Comparison of ENCODE assay signal across 17 cellular contexts in the genomic region with DNA sequence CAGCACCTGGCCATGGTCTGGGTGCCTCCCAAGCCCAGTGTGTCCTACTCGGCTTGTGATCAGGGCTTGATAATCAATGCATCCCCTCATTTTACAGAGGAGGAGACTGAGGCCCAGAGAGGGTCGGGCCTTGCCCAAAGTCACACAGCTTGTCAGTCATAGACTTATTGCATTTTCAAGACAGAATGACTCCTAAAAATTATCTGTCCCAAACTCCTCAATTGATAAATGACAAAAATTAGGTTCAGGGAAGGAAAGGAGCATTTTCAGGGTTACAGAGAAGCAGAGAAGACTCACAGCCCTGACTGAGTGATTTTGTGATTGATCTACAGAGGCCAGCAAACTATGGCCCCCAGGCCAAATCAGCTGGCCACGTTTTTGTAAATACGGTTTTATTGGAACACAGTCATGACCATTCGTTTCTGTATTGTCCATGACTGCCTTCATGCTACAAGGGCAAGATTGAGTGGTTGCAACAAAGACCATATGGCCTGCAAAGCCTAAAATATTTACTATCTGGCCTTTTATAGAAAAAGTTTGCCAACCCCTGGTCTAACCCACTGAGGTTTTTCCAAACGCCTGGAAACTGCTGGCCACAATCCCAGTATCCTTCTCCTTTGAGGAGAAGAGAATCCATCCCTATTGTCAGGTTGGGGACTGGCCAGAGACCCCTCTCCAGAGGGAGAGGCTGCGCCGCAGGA. TPM values are rescaled to one million over a fixed set of nuclear protein-coding genes. Genes with fewer than 3 reads are reported as not detected.
DNase-seq lines count a peak whose midpoint lies in the region; ATAC-seq and TF ChIP-seq lines count a peak whose summit lies in the region.
"Had no signal": no experiment of that assay in that cellular context is flagged by ENCODE, and none has a peak within 500 bp of the region (broad histone marks: within the 10 kb centered on the region; RNA-seq: fewer than 3 reads in every experiment).

No MANE protein-coding gene starts in this region.

- H3K4me1 ChIP-seq in heart left ventricle (peaks cover 2 to 90% (median 52%) of the 10 kb centered on the region in 12 donors), parathyroid adenoma (no peaks in the 10 kb centered on the region), tibial artery (peaks cover 0 to 84% (median 60%) of the 10 kb centered on the region in 4 donors)

- H3K9me3 Mint-ChIP-seq in endothelial cell (ENCODE audit: unreplicated experiment): no peaks in the 10 kb centered on the region
- H3K9me3 Mint-ChIP-seq: activated naive CD4-positive, alpha-beta T cell treated with anti-CD3 and anti-CD28 coated beads, Interleukin-2, amount 50 U/mL, for 72 hours had no signal

- WGBS in heart left ventricle, 4 donors: 77 to 83% (median 81%) methylated on average over 8 of the region's 8 CpGs

- H3K4me3 ChIP-seq in heart left ventricle (no peak overlapping the region), parathyroid adenoma (ENCODE audit: low read depth, low read length) (no peak overlapping the region), tibial artery (no peak overlapping the region)
- H3K4me3 ChIP-seq: body of pancreas, SJCRH30 had no signal

- in situ Hi-C loops in GM13977 (cut with MboI; ENCODE audit: low pct_unique_long_range_greater_than_20kb, low sequenced_read_pairs, unreplicated experiment): no loop called here

- no peak overlapping the region for H3K4me3 Mint-ChIP-seq in endothelial cell (ENCODE audit: unreplicated experiment)

- DNase-seq in heart left ventricle (no peak), Right ventricle myocardium inferior (ENCODE audit: missing footprints) (no peak), endothelial cell (ENCODE audit: low spot score) (no peak), tibial artery (no peak), NCI-H187 treated with DMSO at 0.1 percent for 48 hours (lab: John Stamatoyannopoulos, UW) (no peak), GM13977 (ENCODE audit: low spot score) (no peak), NCI-H1417 (lab: John Stamatoyannopoulos, UW) (no peak)
- DNase-seq: activated CD4-positive, CD25-positive, alpha-beta regulatory T cell; body of pancreas; HCEC 1CT; KBM-7; NCI-H1092 treated with DMSO at 0.1 percent for 48 hours; NCI-H69; stimulated activated CD4-positive, alpha-beta T cell treated with anti-CD3 and anti-CD28 coated beads, Interleukin-2, amount 100 ng/mL, for 48 hours had no signal

- H3K4me1 Mint-ChIP-seq in endothelial cell (ENCODE audit: unreplicated experiment): peaks cover 45% of the 10 kb centered on the region

- H3K27ac ChIP-seq in heart left ventricle (peak overlapping the region; percentile 30 to 93 (median 81)), parathyroid adenoma (peak overlapping the region; percentile 67), tibial artery (peak overlapping the region; percentile 87 to 90)
- H3K27ac ChIP-seq: SJCRH30 had no signal

- H2AFZ ChIP-seq in parathyroid adenoma: no peak overlapping the region

- ATAC-seq in heart left ventricle (no peak), Right ventricle myocardium inferior (no peak)
- ATAC-seq: activated naive CD4-positive, alpha-beta T cell treated with anti-CD3 and anti-CD28 coated beads, Interleukin-2, amount 50 U/mL, for 72 hours; body of pancreas had no signal

- H3K36me3 ChIP-seq in heart left ventricle: no peaks in the 10 kb centered on the region
- H3K36me3 ChIP-seq in parathyroid adenoma (ENCODE audit: control insufficient read depth, insufficient read depth, low read length): no peaks in the 10 kb centered on the region
- no peaks in the 10 kb centered on the region for H3K36me3 ChIP-seq in tibial artery
- H3K36me3 ChIP-seq: SJCRH30 had no signal

- no peaks in the 10 kb centered on the region for H3K9me3 ChIP-seq in heart left ventricle
- H3K9me3 ChIP-seq in parathyroid adenoma (ENCODE audit: control insufficient read depth, low read length): no peaks in the 10 kb centered on the region
- no peaks in the 10 kb centered on the region for H3K9me3 ChIP-seq in tibial artery
- H3K9me3 ChIP-seq: body of pancreas, SJCRH30 had no signal

- TF ChIP-seq CTCF in heart left ventricle (IDR thresholded peaks at IDR 0.05) (no peak), endothelial cell (IDR thresholded peaks at IDR 0.05; ENCODE audit: unreplicated experiment) (no peak), parathyroid adenoma (IDR thresholded peaks at IDR 0.05) (no peak), tibial artery (IDR thresholded peaks at IDR 0.05) (no peak), GM13977 (IDR thresholded peaks at IDR 0.05; ENCODE audit: extremely low read depth, insufficient read depth, missing control alignments) (no peak)

- no peaks in the 10 kb centered on the region for H3K27me3 ChIP-seq in heart left ventricle
- no peaks in the 10 kb centered on the region for H3K27me3 ChIP-seq in parathyroid adenoma (ENCODE audit: control insufficient read depth, insufficient read depth, low read length)
- H3K27me3 ChIP-seq in tibial artery: no peaks in the 10 kb centered on the region
- H3K27me3 ChIP-seq: body of pancreas, SJCRH30 had no signal

- no peak overlapping the region for H3K9ac ChIP-seq in parathyroid adenoma

- no peaks in the 10 kb centered on the region for H3K79me2 ChIP-seq in parathyroid adenoma

- intact Hi-C loops in heart left ventricle (cut with DNase I): loop anchor here in 2 of 10 donors (2.0 to 5.0 kb wide), 3 partner anchors 35 to 105 kb away; partner anchors contain the start of gene NAV2 (in 1 of the 2)
- intact Hi-C loops in Right ventricle myocardium inferior (cut with DNase I): no loop called here
- intact Hi-C loops in tibial artery (cut with DNase I; ENCODE audit: low total_unique reads): loop anchor here (10.0 kb wide), 1 partner anchor 73 kb away; no protein-coding TSS in a partner anchor

- no peak for TF ChIP-seq POLR2A in heart left ventricle (IDR thresholded peaks at IDR 0.05)

- H3K36me3 Mint-ChIP-seq in endothelial cell (ENCODE audit: low read depth, unreplicated experiment): no peaks in the 10 kb centered on the region
- H3K36me3 Mint-ChIP-seq: activated naive CD4-positive, alpha-beta T cell treated with anti-CD3 and anti-CD28 coated beads, Interleukin-2, amount 50 U/mL, for 72 hours had no signal

- no peak overlapping the region for H3K4me2 ChIP-seq in parathyroid adenoma (ENCODE audit: low read length)

- peaks cover 5% of the 10 kb centered on the region for H3K27me3 Mint-ChIP-seq in endothelial cell (ENCODE audit: unreplicated experiment)

- H3K27ac Mint-ChIP-seq in endothelial cell (ENCODE audit: unreplicated experiment): peak overlapping the region; percentile 95
- H3K27ac Mint-ChIP-seq: activated naive CD4-positive, alpha-beta T cell treated with anti-CD3 and anti-CD28 coated beads, Interleukin-2, amount 50 U/mL, for 72 hours had no signal

RNA-seq across cellular contexts. Expression of gene NAV2, which starts 35.1 kb away (rescaled TPM):
- 10 to 100 TPM; 12.3 to 46.5 (median 25.4) TPM for total RNA-seq in heart left ventricle
- polyA plus RNA-seq in heart left ventricle: 10 to 100 TPM in 1 of 2 donors, 1 to 10 TPM in 1; 7.6 to 20.2 TPM
- 14.0 TPM for total RNA-seq in Right ventricle myocardium inferior
- 15.6 TPM for total RNA-seq in endothelial cell (ENCODE audit: unreplicated experiment)
